In genomic region chr1:99992760-99993467, GRCh38 we compare ENCODE assay signal across 18 cellular contexts. TPM values are rescaled to one million over a fixed set of nuclear protein-coding genes. Genes with fewer than 3 reads are reported as not detected.
A peak's percentile ranks its signal among the peaks of the same experiment; 100 is the strongest.
DNase-seq lines count a peak whose midpoint lies in the region; ATAC-seq, FAIRE-seq and TF ChIP-seq lines count a peak whose summit lies in the region.
"Had no signal": no experiment of that assay in that cellular context is flagged by ENCODE, and none has a peak within 500 bp of the region (broad histone marks: within the 10 kb centered on the region; RNA-seq: fewer than 3 reads in every experiment).

No MANE protein-coding gene starts in this region.

- H3K36me3 Mint-ChIP-seq in HFFc6 (ENCODE audit: low read depth), result peaks cover 31% of the 10 kb centered on the region
- peaks cover 10% of the 10 kb centered on the region for H3K36me3 Mint-ChIP-seq in natural killer cell

- peaks cover 7% of the 10 kb centered on the region for H3K4me1 ChIP-seq in foreskin keratinocyte
- H3K4me1 ChIP-seq: tibial nerve had no signal

- TF ChIP-seq POLR2A in NB4 (IDR thresholded peaks at IDR 0.05; ENCODE audit: extremely low read depth, insufficient read length), result no peak

- H3K27me3 ChIP-seq in foreskin keratinocyte (no peaks in the 10 kb centered on the region), WERI-Rb-1 (ENCODE audit: insufficient read depth, low read depth, severe bottlenecking) (no peaks in the 10 kb centered on the region)
- H3K27me3 ChIP-seq: tibial nerve had no signal

- H3K4me3 Mint-ChIP-seq in HFFc6, result no peak overlapping the region
- H3K4me3 Mint-ChIP-seq in natural killer cell, result no peak overlapping the region
- H3K4me3 Mint-ChIP-seq: activated naive CD4-positive, alpha-beta T cell treated with anti-CD3 and anti-CD28 coated beads, Interleukin-2, amount 50 U/mL, for 24 hours; memory B cell had no signal

- H3K4me1 Mint-ChIP-seq in HFFc6 (ENCODE audit: low read depth) (peaks cover 14% of the 10 kb centered on the region), natural killer cell (peaks cover 4 to 7% of the 10 kb centered on the region in 2 donors)
- H3K4me1 Mint-ChIP-seq: activated naive CD4-positive, alpha-beta T cell treated with anti-CD3 and anti-CD28 coated beads, Interleukin-2, amount 50 U/mL, for 24 hours; memory B cell had no signal

- ATAC-seq in foreskin keratinocyte (peak; percentile 39), HG02885 (IDR thresholded peaks at IDR 0.05; ENCODE audit: poor library complexity, unreplicated experiment) (no peak), natural killer cell (no peak)
- ATAC-seq: Right ventricle myocardium inferior, sciatic nerve had no signal

- H3K9me3 Mint-ChIP-seq in HFFc6, result peaks cover 10% of the 10 kb centered on the region
- H3K9me3 Mint-ChIP-seq in natural killer cell, result no peaks in the 10 kb centered on the region
- H3K9me3 Mint-ChIP-seq: memory B cell had no signal

- H3K36me3 ChIP-seq in WERI-Rb-1, result no peaks in the 10 kb centered on the region

- H3K9me3 ChIP-seq in WERI-Rb-1 (ENCODE audit: severe bottlenecking), result no peaks in the 10 kb centered on the region

- H3K27ac Mint-ChIP-seq in HFFc6 (peak overlapping the region; percentile 65), natural killer cell (no peak overlapping the region)
- H3K27ac Mint-ChIP-seq: activated naive CD4-positive, alpha-beta T cell treated with anti-CD3 and anti-CD28 coated beads, Interleukin-2, amount 50 U/mL, for 24 hours; memory B cell had no signal

- TF ChIP-seq CTCF in HFFc6 (IDR thresholded peaks at IDR 0.05), result no peak
- TF ChIP-seq CTCF in NB4 (IDR thresholded peaks at IDR 0.05; ENCODE audit: low read depth, low read length), result no peak
- TF ChIP-seq CTCF in foreskin keratinocyte (conservative IDR thresholded peaks at IDR 0.05), result no peak
- TF ChIP-seq CTCF in WERI-Rb-1 (IDR thresholded peaks at IDR 0.05; ENCODE audit: low read depth, low read length), result no peak
- no peak for TF ChIP-seq CTCF in coronary artery (IDR thresholded peaks at IDR 0.05)
- TF ChIP-seq CTCF in natural killer cell (IDR thresholded peaks at IDR 0.05), result no peak

- H3K27me3 Mint-ChIP-seq in HFFc6 (ENCODE audit: insufficient read depth), result no peaks in the 10 kb centered on the region
- no peaks in the 10 kb centered on the region for H3K27me3 Mint-ChIP-seq in natural killer cell (ENCODE audit: low read depth in 2 of 2)
- H3K27me3 Mint-ChIP-seq: activated naive CD4-positive, alpha-beta T cell treated with anti-CD3 and anti-CD28 coated beads, Interleukin-2, amount 50 U/mL, for 24 hours; memory B cell had no signal

- peak; percentile 51 for FAIRE-seq in GM18507 (lab: Jason Lieb, UNC)

- H3K27ac ChIP-seq in foreskin keratinocyte (peak overlapping the region; percentile 15), WERI-Rb-1 (no peak overlapping the region), coronary artery (no peak overlapping the region)
- H3K27ac ChIP-seq: tibial nerve had no signal

- intact Hi-C loops in natural killer cell (cut with micrococcal nuclease), result no loop called here

- H3K4me3 ChIP-seq in NB4 (ENCODE audit: low read depth, low read length), result no peak overlapping the region
- H3K4me3 ChIP-seq in WERI-Rb-1 (ENCODE audit: low read depth, low read length), result no peak overlapping the region
- H3K4me3 ChIP-seq in coronary artery, result no peak overlapping the region
- H3K4me3 ChIP-seq: tibial nerve had no signal

- no peak for DNase-seq in GM18507 (ENCODE audit: extremely low spot score, insufficient read length, low read depth)
- DNase-seq in HFFc6, result no peak
- peak; percentile 11 for DNase-seq in NB4 (ENCODE audit: low read depth)
- DNase-seq in foreskin keratinocyte, result peak in 1 of 2 donors; percentile 36
- no peak for DNase-seq in WERI-Rb-1
- DNase-seq in coronary artery (ENCODE audit: low spot score), result no peak
- DNase-seq in natural killer cell, result no peak
- DNase-seq: activated CD4-positive, alpha-beta T cell treated with anti-CD3 and anti-CD28 coated beads for 48 hours; Calu3; caudate nucleus; NK-92 treated with Interleukin-12 subunit alpha and Interleukin-12 subunit beta, amount 100 ng/mL, for 24 hours; stimulated activated CD4-positive, alpha-beta T cell treated with anti-CD3 and anti-CD28 coated beads, Interleukin-4, amount 100 ng/mL, for 24 hours had no signal

RNA-seq across cellular contexts. Expression of gene SLC35A3, which starts 23.1 kb away (rescaled TPM):
- total RNA-seq in HFFc6 (2021; fragmentation: NEBNext Ultra II Directional; extraction: Animal tissue kit (Norgen Biotek cat#: 25700)), result 10 to 100 TPM; 16.4 to 30.8 (median 25.2) TPM
- total RNA-seq in foreskin keratinocyte (20.5 and 20.7 TPM in 2 replicates), natural killer cell (10 to 100 TPM; 40.2 to 49.8 (median 43.1) TPM)
- polyA plus RNA-seq in foreskin keratinocyte, result 5.7 and 7.6 TPM in 2 replicates
